10 cellular contexts compared by ENCODE assay signal in genomic region chr2:191680639-191681038, GRCh38. TPM values are rescaled to one million over a fixed set of nuclear protein-coding genes. Genes with fewer than 3 reads are reported as not detected.
A peak's percentile ranks its signal among the peaks of the same experiment; 100 is the strongest.
DNase-seq lines count a peak whose midpoint lies in the region; ATAC-seq and TF ChIP-seq lines count a peak whose summit lies in the region.
"Had no signal": no experiment of that assay in that cellular context is flagged by ENCODE, and none has a peak within 500 bp of the region (broad histone marks: within the 10 kb centered on the region; RNA-seq: fewer than 3 reads in every experiment).

No MANE protein-coding gene starts in this region.

- 83% methylated on average over 1 of the region's 1 CpG for WGBS in esophagus muscularis mucosa

- H3K9me3 ChIP-seq in SK-N-MC (ENCODE audit: low read depth, low read length): no peaks in the 10 kb centered on the region
- H3K9me3 ChIP-seq in esophagus muscularis mucosa: no peaks in the 10 kb centered on the region
- no peaks in the 10 kb centered on the region for H3K9me3 ChIP-seq in neural progenitor cell (ENCODE audit: low read depth)

- peaks cover 5% of the 10 kb centered on the region for H3K27me3 Mint-ChIP-seq in neural progenitor cell (ENCODE audit: insufficient read depth, low read depth)

- H3K36me3 ChIP-seq in SK-N-MC (ENCODE audit: insufficient read depth, low read length): peaks cover 36% of the 10 kb centered on the region
- H3K36me3 ChIP-seq in esophagus muscularis mucosa: peaks cover 4 to 36% (median 25%) of the 10 kb centered on the region in 4 donors
- H3K36me3 ChIP-seq in neural progenitor cell: no peaks in the 10 kb centered on the region

- no peaks in the 10 kb centered on the region for H3K9me3 Mint-ChIP-seq in stimulated activated effector memory CD8-positive, alpha-beta T cell treated with anti-CD3 and anti-CD28 coated beads, Interleukin-12 subunit alpha, Interleukin-12 subunit beta, amount 100 ng/mL, for 72 hours
- H3K9me3 Mint-ChIP-seq in neural progenitor cell: no peaks in the 10 kb centered on the region
- H3K9me3 Mint-ChIP-seq: endodermal cell had no signal

- TF ChIP-seq EP300 in esophagus muscularis mucosa (IDR thresholded peaks at IDR 0.05): no peak

- H3K4me1 Mint-ChIP-seq in stimulated activated effector memory CD8-positive, alpha-beta T cell treated with anti-CD3 and anti-CD28 coated beads, Interleukin-12 subunit alpha, Interleukin-12 subunit beta, amount 100 ng/mL, for 72 hours: peaks cover 48% of the 10 kb centered on the region
- H3K4me1 Mint-ChIP-seq in neural progenitor cell: peaks cover 9% of the 10 kb centered on the region

- peak overlapping the region; percentile 66 for H3K4me3 ChIP-seq in GM12865 (ENCODE audit: low read depth, low read length)
- peak overlapping the region; percentile 92 for H3K4me3 ChIP-seq in SK-N-MC
- H3K4me3 ChIP-seq in esophagus muscularis mucosa: peak overlapping the region in 1 of 4 donors; percentile 3
- no peak overlapping the region for H3K4me3 ChIP-seq in neural progenitor cell

- intact Hi-C loops in esophagus muscularis mucosa (cut with DNase I): no loop called here

- no peak overlapping the region for H3K4me2 ChIP-seq in neural progenitor cell

- no peak overlapping the region for H2AFZ ChIP-seq in neural progenitor cell (replicated peaks)

- no peak for ATAC-seq in stimulated activated effector memory CD8-positive, alpha-beta T cell treated with anti-CD3 and anti-CD28 coated beads, Interleukin-12 subunit alpha, Interleukin-12 subunit beta, amount 100 ng/mL, for 72 hours
- no peak for ATAC-seq in left lobe of liver

- H3K27me3 ChIP-seq in esophagus muscularis mucosa: no peaks in the 10 kb centered on the region
- H3K27me3 ChIP-seq in neural progenitor cell: peaks cover 24% of the 10 kb centered on the region

- DNase-seq in GM12865 (ENCODE audit: low read depth): no peak
- no peak for DNase-seq in SK-N-MC (ENCODE audit: low read depth, low spot score)
- no peak for DNase-seq in esophagus muscularis mucosa (ENCODE audit: extremely low spot score)
- DNase-seq in stimulated activated effector memory CD8-positive, alpha-beta T cell treated with anti-CD3 and anti-CD28 coated beads, Interleukin-12 subunit alpha, Interleukin-12 subunit beta, amount 100 ng/mL, for 72 hours (ENCODE audit: low spot score in 2 of 2): no peak
- DNase-seq in left lobe of liver (ENCODE audit: low spot score): no peak
- no peak for DNase-seq in NCI-H2227 treated with DMSO at 0.1 percent for 48 hours (lab: John Stamatoyannopoulos, UW)
- no peak for DNase-seq in neural progenitor cell (ENCODE audit: low spot score)
- DNase-seq: activated CD4-positive, alpha-beta T cell treated with anti-CD3 and anti-CD28 coated beads, Interleukin-2, amount 50 U/mL, for 1 hour; endodermal cell; NCI-H526 treated with DMSO at 0.1 percent for 48 hours had no signal

- H3K27ac ChIP-seq in SK-N-MC (no peak overlapping the region), esophagus muscularis mucosa (replicated peaks in 1 of 4) (peak overlapping the region in 3 of 4 donors; percentile 10 to 93 (median 23)), neural progenitor cell (no peak overlapping the region)

- peaks cover 0 to 44% (median 25%) of the 10 kb centered on the region in 4 donors for H3K4me1 ChIP-seq in esophagus muscularis mucosa
- H3K4me1 ChIP-seq in neural progenitor cell: no peaks in the 10 kb centered on the region

- H3K36me3 Mint-ChIP-seq in stimulated activated effector memory CD8-positive, alpha-beta T cell treated with anti-CD3 and anti-CD28 coated beads, Interleukin-12 subunit alpha, Interleukin-12 subunit beta, amount 100 ng/mL, for 72 hours: peaks cover 96% of the 10 kb centered on the region
- H3K36me3 Mint-ChIP-seq in neural progenitor cell: no peaks in the 10 kb centered on the region

- H3K9ac ChIP-seq in SK-N-MC (ENCODE audit: insufficient read length) (peak overlapping the region; percentile 14), neural progenitor cell (no peak overlapping the region)

- H3F3A ChIP-seq in neural progenitor cell (ENCODE audit: low read depth): peaks cover 6% of the 10 kb centered on the region

- H3K79me2 ChIP-seq in neural progenitor cell (ENCODE audit: low read depth): no peaks in the 10 kb centered on the region

- no peaks in the 10 kb centered on the region for H4K20me1 ChIP-seq in neural progenitor cell (ENCODE audit: low read depth)

- H3K27ac Mint-ChIP-seq in stimulated activated effector memory CD8-positive, alpha-beta T cell treated with anti-CD3 and anti-CD28 coated beads, Interleukin-12 subunit alpha, Interleukin-12 subunit beta, amount 100 ng/mL, for 72 hours: peak overlapping the region; percentile 98
- H3K27ac Mint-ChIP-seq in neural progenitor cell: no peak overlapping the region
- H3K27ac Mint-ChIP-seq: endodermal cell had no signal

- TF ChIP-seq POLR2A in esophagus muscularis mucosa (IDR thresholded peaks at IDR 0.05; ENCODE audit: low read depth): no peak

- peak overlapping the region; percentile 84 for H3K4me3 Mint-ChIP-seq in stimulated activated effector memory CD8-positive, alpha-beta T cell treated with anti-CD3 and anti-CD28 coated beads, Interleukin-12 subunit alpha, Interleukin-12 subunit beta, amount 100 ng/mL, for 72 hours
- H3K4me3 Mint-ChIP-seq in neural progenitor cell: no peak overlapping the region
- H3K4me3 Mint-ChIP-seq: endodermal cell had no signal

- no peak for TF ChIP-seq CTCF in GM12865 (IDR thresholded peaks at IDR 0.05; ENCODE audit: insufficient read depth, low read depth, low read length, missing control alignments)
- TF ChIP-seq CTCF in esophagus muscularis mucosa (IDR thresholded peaks at IDR 0.05): no peak
- TF ChIP-seq CTCF in neural progenitor cell (IDR thresholded peaks at IDR 0.05): no peak

RNA-seq across cellular contexts. Expression of gene NABP1, which starts 2.7 kb away (rescaled TPM):
- total RNA-seq in esophagus muscularis mucosa: 10 to 100 TPM in 2 of 4 donors, 1 to 10 TPM in 2; 4.2 to 27.8 (median 8.0) TPM
- total RNA-seq in left lobe of liver: 5.9 TPM
- 1.2 and 2.8 TPM in 2 replicates for total RNA-seq in neural progenitor cell (ENCODE audit: low replicate concordance)

Comparison
In these comparisons a context has a peak if more than half of its experiments do, and no peak if none do; other contexts are left out.
1. H3K27ac ChIP-seq: peak in esophagus muscularis mucosa (3 of 4); none in SK-N-MC (single experiment) and neural progenitor cell (single experiment).